In the genomic region with DNA sequence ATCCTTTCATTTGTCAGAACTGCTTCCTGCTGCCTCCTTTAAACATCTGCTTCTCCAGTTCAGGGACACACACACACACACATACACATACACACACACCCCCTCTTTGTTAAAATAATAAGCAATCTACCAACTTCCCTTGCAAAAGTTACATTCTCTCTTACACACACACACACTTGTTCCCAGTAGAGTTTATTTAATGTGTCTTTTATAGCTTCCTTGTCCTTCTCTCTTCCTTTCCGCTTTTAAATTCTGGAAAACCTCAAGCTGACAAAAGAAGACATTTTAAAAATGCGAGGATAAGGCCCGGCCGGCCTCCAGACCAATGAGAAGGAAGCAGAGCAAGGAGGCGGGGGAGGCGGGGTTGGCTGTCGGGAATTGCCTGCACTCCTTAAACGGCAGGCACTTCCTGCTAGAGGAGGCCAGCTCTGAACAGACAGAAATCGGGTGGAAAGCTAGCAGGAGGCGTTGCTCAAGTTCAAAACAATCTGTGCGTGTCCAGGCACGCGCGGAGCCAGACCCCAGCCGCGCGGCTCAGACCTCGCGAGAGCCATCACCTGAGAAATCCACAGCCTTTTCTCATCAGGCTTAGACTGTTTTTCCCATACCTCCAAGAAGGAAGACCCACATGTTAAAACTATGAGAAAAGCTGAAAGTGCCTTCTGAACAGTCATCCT, we compare ENCODE assay signal across 8 cellular contexts.
DNase-seq lines count a peak whose midpoint lies in the region; ATAC-seq and TF ChIP-seq lines count a peak whose summit lies in the region.

No MANE protein-coding gene starts in this region.

- H3K27ac ChIP-seq in angular gyrus (ENCODE audit: low read depth, low read length) (peak overlapping the region; percentile 50), urinary bladder (ENCODE audit: low read depth) (peak overlapping the region; percentile 52)

- peak overlapping the region; percentile 93 for H3K4me3 Mint-ChIP-seq in T-helper 17 cell
- peak overlapping the region; percentile 69 for H3K4me3 Mint-ChIP-seq in progenitor cell of endocrine pancreas (ENCODE audit: low read depth)

- H3K27ac Mint-ChIP-seq in T-helper 17 cell, result peak overlapping the region; percentile 95
- peak overlapping the region; percentile 99 for H3K27ac Mint-ChIP-seq in progenitor cell of endocrine pancreas

- H3K9me3 ChIP-seq in T-helper 17 cell (ENCODE audit: control insufficient read depth, low read length, poor library complexity, severe bottlenecking), result no peaks in the 10 kb centered on the region

- H3K4me1 ChIP-seq in urinary bladder (ENCODE audit: insufficient read depth), result peaks cover 2% of the 10 kb centered on the region

- H3K4me3 ChIP-seq in GM12864 (ENCODE audit: low read depth, low read length) (peak overlapping the region; percentile 63), urinary bladder (ENCODE audit: low read depth, low read length) (peak overlapping the region; percentile 31)

- H3K36me3 Mint-ChIP-seq in T-helper 17 cell (ENCODE audit: low read depth) (no peaks in the 10 kb centered on the region), progenitor cell of endocrine pancreas (ENCODE audit: insufficient read depth) (no peaks in the 10 kb centered on the region)

- peak; percentile 84 for DNase-seq in GM12864 (ENCODE audit: low read depth)
- DNase-seq in NCI-H1417 treated with DMSO at 0.1 percent for 48 hours (lab: John Stamatoyannopoulos, UW), result peak; percentile 82
- peak; percentile 44 to 69 (median 57) for DNase-seq in T-helper 17 cell
- peak; percentile 94 for DNase-seq in left ventricle myocardium superior
- peak; percentile 66 for DNase-seq in progenitor cell of endocrine pancreas (ENCODE audit: low spot score, unreplicated experiment)

- intact Hi-C loops in left ventricle myocardium superior (cut with micrococcal nuclease), result no loop called here

- ATAC-seq in HG02623 (IDR thresholded peaks at IDR 0.05; ENCODE audit: unreplicated experiment), result peak; percentile 93
- peak; percentile 89 for ATAC-seq in T-helper 17 cell
- ATAC-seq in left ventricle myocardium superior, result peak; percentile 99

- no peak for TF ChIP-seq CTCF in GM12864 (IDR thresholded peaks at IDR 0.05; ENCODE audit: low read depth, low read length, missing control alignments)
- TF ChIP-seq CTCF in progenitor cell of endocrine pancreas (IDR thresholded peaks at IDR 0.05; ENCODE audit: unreplicated experiment), result no peak

- H3K27me3 Mint-ChIP-seq in T-helper 17 cell (no peaks in the 10 kb centered on the region), progenitor cell of endocrine pancreas (no peaks in the 10 kb centered on the region)

- H3K9me3 Mint-ChIP-seq in progenitor cell of endocrine pancreas (ENCODE audit: low read depth), result no peaks in the 10 kb centered on the region

- no peaks in the 10 kb centered on the region for H3K36me3 ChIP-seq in urinary bladder (ENCODE audit: insufficient read depth)

- WGBS in urinary bladder, result under 1% methylated on average over 19 of the region's 19 CpGs

- peaks cover 30% of the 10 kb centered on the region for H3K4me1 Mint-ChIP-seq in T-helper 17 cell
- peaks cover 39% of the 10 kb centered on the region for H3K4me1 Mint-ChIP-seq in progenitor cell of endocrine pancreas (ENCODE audit: low read depth)

Comparison
In these comparisons a context has a peak if more than half of its experiments do, and no peak if none do; other contexts are left out.
1. Peak in every context shown above with its lines: DNase-seq, ATAC-seq, H3K4me3 ChIP-seq and H3K27ac ChIP-seq.